In the genomic region with DNA sequence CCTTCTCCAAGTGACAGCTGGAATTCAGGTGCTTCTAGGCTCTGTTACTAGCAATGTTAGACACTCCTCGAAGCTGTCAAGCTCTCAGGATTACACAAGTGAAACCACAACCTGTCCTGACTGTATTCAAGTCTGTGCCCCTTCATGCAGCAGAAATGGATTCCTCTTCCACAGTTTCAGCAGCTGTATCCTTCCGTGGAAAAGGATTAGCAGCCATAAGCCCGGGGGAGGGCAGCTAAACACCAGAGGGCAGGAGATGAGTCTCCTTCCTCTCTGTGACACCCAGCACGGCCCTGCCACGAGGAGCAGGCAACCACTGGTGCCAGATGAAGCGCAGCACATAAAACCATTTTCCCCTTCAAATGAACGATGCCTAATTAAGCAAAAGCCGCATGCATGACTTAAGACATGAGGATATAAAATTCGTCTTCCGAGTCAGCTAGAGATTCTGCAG, we compare ENCODE assay signal across 8 cellular contexts. TPM values are rescaled to one million over a fixed set of nuclear protein-coding genes. Genes with fewer than 3 reads are reported as not detected.
DNase-seq lines count a peak whose midpoint lies in the region; ATAC-seq, FAIRE-seq and TF ChIP-seq lines count a peak whose summit lies in the region.

No MANE protein-coding gene starts in this region.

- no peak for FAIRE-seq in RCC 7860 (lab: Jason Lieb, UNC)

- H2BK5ac ChIP-seq in H9 (ENCODE audit: insufficient read length, low read length): no peak overlapping the region

- no peaks in the 10 kb centered on the region for H3K79me1 ChIP-seq in H9 (ENCODE audit: insufficient read depth, low read depth, low read length, poor library complexity, severe bottlenecking)

- H3K9me3 Mint-ChIP-seq in H9 (peaks cover 7 to 8% of the 10 kb centered on the region in 2 experiments), type B pancreatic cell (no peaks in the 10 kb centered on the region)

- H2BK12ac ChIP-seq in H9 (ENCODE audit: insufficient read length, low read depth, low read length): no peak overlapping the region

- H3K4me1 Mint-ChIP-seq in H9: peaks cover 28% of the 10 kb centered on the region in 2 experiments
- peaks cover 37% of the 10 kb centered on the region for H3K4me1 Mint-ChIP-seq in type B pancreatic cell (ENCODE audit: unreplicated experiment)

- H2BK20ac ChIP-seq in H9 (ENCODE audit: low read depth, low read length, poor library complexity, severe bottlenecking): no peak overlapping the region

- H4K5ac ChIP-seq in H9 (ENCODE audit: insufficient read length, low read depth, low read length): no peak overlapping the region

- H3K9me3 ChIP-seq in H9 (ENCODE audit: control insufficient read depth, low read depth, low read length) (no peaks in the 10 kb centered on the region), neuron (ENCODE audit: low read length) (no peaks in the 10 kb centered on the region)

- no peak for ATAC-seq in HG02642 (IDR thresholded peaks at IDR 0.05; ENCODE audit: poor library complexity, unreplicated experiment)

- no peak overlapping the region for H4K91ac ChIP-seq in H9 (ENCODE audit: insufficient read length, low read depth, low read length)

- TF ChIP-seq CTCF in AG09309 (IDR thresholded peaks at IDR 0.05; ENCODE audit: control insufficient read depth, insufficient read depth, low read depth, low read length, missing control alignments) (peak; percentile 41), H9 (conservative IDR thresholded peaks at IDR 0.05) (no peak), fibroblast of villous mesenchyme (IDR thresholded peaks at IDR 0.05; ENCODE audit: insufficient read depth, low read depth, low read length) (peak; percentile 34), type B pancreatic cell (conservative IDR thresholded peaks at IDR 0.05) (no peak)

- H3K4me3 Mint-ChIP-seq in H9 (peak overlapping the region; percentile 70 to 83), type B pancreatic cell (peak overlapping the region; percentile 86)

- H2AFZ ChIP-seq in H9 (ENCODE audit: low read length) (no peak overlapping the region), neuron (ENCODE audit: low read depth, low read length) (peak overlapping the region; percentile 79)

- H3K56ac ChIP-seq in H9 (ENCODE audit: insufficient read length, low read depth, low read length): no peak overlapping the region

- no peaks in the 10 kb centered on the region for H3K4me1 ChIP-seq in H9 (ENCODE audit: insufficient read depth, low read length)
- peaks cover 25% of the 10 kb centered on the region for H3K4me1 ChIP-seq in neuron (ENCODE audit: insufficient read depth, low read length)

- no peaks in the 10 kb centered on the region for H3K79me2 ChIP-seq in H9 (ENCODE audit: insufficient read depth, low read length)

- H3K27me3 ChIP-seq in H9 (ENCODE audit: insufficient read depth, low read length): peaks cover 3% of the 10 kb centered on the region; the same call in 1 of the 2 replicates
- H3K27me3 ChIP-seq in neuron (ENCODE audit: insufficient read depth, low read length): peaks cover 26% of the 10 kb centered on the region

- H3K4me2 ChIP-seq in H9 (ENCODE audit: insufficient read depth, insufficient read length, low read length): peak overlapping the region; percentile 89

- no peak overlapping the region for H3K9ac ChIP-seq in H9 (ENCODE audit: extremely low read depth, insufficient read length, low read length)

- H3K23me2 ChIP-seq in H9 (ENCODE audit: insufficient read length, low read depth, low read length, poor library complexity, severe bottlenecking): peaks cover 13% of the 10 kb centered on the region

- no peaks in the 10 kb centered on the region for H4K20me1 ChIP-seq in H9 (ENCODE audit: control insufficient read depth, insufficient read depth, insufficient read length)

- H3T11ph ChIP-seq in H9 (ENCODE audit: low read length): no peak overlapping the region

- DNase-seq in AG09309 (ENCODE audit: low read depth) (no peak), H9 (no peak), RCC 7860 (ENCODE audit: low spot score) (peak; percentile 53), fibroblast of villous mesenchyme (ENCODE audit: low read depth) (peak; percentile 72), type B pancreatic cell (ENCODE audit: extremely low spot score, unreplicated experiment) (no peak)
- peak; percentile 30 for DNase-seq in activated T-helper 9 cell treated with anti-CD3 and anti-CD28 coated beads, Interleukin-2, amount 50 U/mL, for 16 hours (ENCODE audit: low read depth)

- no peak overlapping the region for H4K8ac ChIP-seq in H9 (replicated peaks; ENCODE audit: insufficient read length, low read depth, low read length)

- WGBS in H9 (ENCODE audit: extremely low coverage, insufficient read length, low lambda C conversion rate): no CpG with 5 or more reads among the region's 10 CpGs

- H2BK15ac ChIP-seq in H9 (ENCODE audit: low read depth, low read length): no peak overlapping the region

- H3K23ac ChIP-seq in H9 (ENCODE audit: insufficient read length, low read depth, low read length): no peak overlapping the region

- no peak overlapping the region for H3K27ac ChIP-seq in H9 (ENCODE audit: insufficient read length, low read depth, low read length)

- peaks cover 44% of the 10 kb centered on the region for H3K27me3 Mint-ChIP-seq in H9 (ENCODE audit: low read depth)
- H3K27me3 Mint-ChIP-seq in type B pancreatic cell: no peaks in the 10 kb centered on the region

- H2AK5ac ChIP-seq in H9 (ENCODE audit: insufficient read length, low read length): no peak overlapping the region

- H3K36me3 ChIP-seq in neuron (ENCODE audit: insufficient read depth, low read length): no peaks in the 10 kb centered on the region

- no peak overlapping the region for H3K4ac ChIP-seq in H9 (ENCODE audit: low read depth, low read length)

- H2BK120ac ChIP-seq in H9 (ENCODE audit: low read depth, low read length, poor library complexity, severe bottlenecking): no peak overlapping the region

- H3K14ac ChIP-seq in H9 (ENCODE audit: insufficient read depth, low read length): no peak overlapping the region

- H3K36me3 Mint-ChIP-seq in H9 (ENCODE audit: insufficient read depth in 1 of 3, low read depth in 3 of 3): peaks cover 7 to 9% (median 8%) of the 10 kb centered on the region in 3 experiments; a peak in 6 of 7 replicates
- H3K36me3 Mint-ChIP-seq in type B pancreatic cell: no peaks in the 10 kb centered on the region

- H3K4me3 ChIP-seq in AG09309 (ENCODE audit: control insufficient read depth, low read depth, low read length) (peak overlapping the region; percentile 70), fibroblast of villous mesenchyme (ENCODE audit: low read depth, low read length) (peak overlapping the region; percentile 82), neuron (ENCODE audit: low read length) (peak overlapping the region; percentile 81)

- H3K27ac Mint-ChIP-seq in H9 (no peak overlapping the region), type B pancreatic cell (peak overlapping the region; percentile 80)

- H3K18ac ChIP-seq in H9 (ENCODE audit: insufficient read length, low read depth, low read length): no peak overlapping the region

RNA-seq across cellular contexts. Expression of a gene that starts 1.2 kb away (rescaled TPM):
- total RNA-seq in H9 (2021) (3.3 and 3.9 TPM in 2 replicates), fibroblast of villous mesenchyme (25.8 and 27.6 TPM in 2 replicates), type B pancreatic cell (ENCODE audit: low replicate concordance) (12.9 and 16.7 TPM in 2 replicates)

Comparison
In these comparisons a context has a peak if more than half of its experiments do, and no peak if none do; other contexts are left out.
1. DNase-seq: peak in RCC 7860 (single experiment), activated T-helper 9 cell treated with anti-CD3 and anti-CD28 coated beads, Interleukin-2, amount 50 U/mL, for 16 hours (single experiment) and fibroblast of villous mesenchyme (single experiment); none in AG09309 (single experiment), H9 (single experiment) and type B pancreatic cell (single experiment).
2. CTCF ChIP-seq: peak in AG09309 (single experiment) and fibroblast of villous mesenchyme (single experiment); none in H9 (single experiment) and type B pancreatic cell (single experiment).
3. Peak in every context shown above with its lines, with median percentiles within 50 percentile points of each other: H3K4me3 ChIP-seq.